In the genomic region with DNA sequence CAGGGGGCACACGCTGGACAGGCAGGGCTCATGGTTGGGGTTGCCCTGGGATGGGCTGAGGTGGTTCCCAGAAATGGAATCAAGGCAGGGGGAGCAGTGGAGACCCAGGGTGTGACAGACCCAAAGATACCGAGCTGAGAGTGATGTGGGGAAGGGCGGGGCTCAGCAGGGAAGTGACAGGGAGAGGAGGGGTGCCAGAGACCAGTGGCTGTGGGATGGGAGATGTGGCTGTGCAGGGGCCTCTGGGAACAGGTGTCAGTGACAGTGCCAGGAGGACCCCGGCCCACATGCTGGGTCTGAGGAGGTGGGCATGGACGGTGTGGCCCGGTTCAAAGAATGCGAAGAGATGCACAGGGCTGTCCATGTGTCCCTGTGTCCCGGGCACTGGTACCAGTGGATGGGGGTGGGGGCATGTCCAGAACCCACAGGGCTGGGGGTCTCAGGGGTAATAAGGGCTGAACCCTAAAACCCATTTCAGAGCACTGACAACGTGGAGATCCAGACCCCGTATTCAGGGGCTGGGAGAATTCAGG, we compare ENCODE assay signal across 10 cellular contexts. TPM values are rescaled to one million over a fixed set of nuclear protein-coding genes. Genes with fewer than 3 reads are reported as not detected.
DNase-seq lines count a peak whose midpoint lies in the region; ATAC-seq and TF ChIP-seq lines count a peak whose summit lies in the region.
"Had no signal": no experiment of that assay in that cellular context is flagged by ENCODE, and none has a peak within 500 bp of the region (broad histone marks: within the 10 kb centered on the region; RNA-seq: fewer than 3 reads in every experiment).

No MANE protein-coding gene starts in this region.

- peak overlapping the region; percentile 65 to 86 for H3K4me3 Mint-ChIP-seq in activated T-cell treated with anti-CD3 and anti-CD28 coated beads, Interleukin-2, amount 50 U/mL, for 72 hours
- H3K4me3 Mint-ChIP-seq in brain (peak overlapping the region; percentile 77 to 87 (median 84)), memory B cell (peak overlapping the region; percentile 83)

- TF ChIP-seq POLR2A in GM18505 (IDR thresholded peaks at IDR 0.05; ENCODE audit: borderline replicate concordance, extremely low read depth, insufficient read depth, insufficient read length) = no peak

- no peaks in the 10 kb centered on the region for H3K9me3 Mint-ChIP-seq in activated T-cell treated with anti-CD3 and anti-CD28 coated beads, Interleukin-2, amount 50 U/mL, for 72 hours
- H3K9me3 Mint-ChIP-seq in brain = no peaks in the 10 kb centered on the region
- no peaks in the 10 kb centered on the region for H3K9me3 Mint-ChIP-seq in memory B cell

- peak overlapping the region; percentile 59 for H3K4me3 ChIP-seq in upper lobe of right lung

- H3K36me3 Mint-ChIP-seq in activated T-cell treated with anti-CD3 and anti-CD28 coated beads, Interleukin-2, amount 50 U/mL, for 72 hours (ENCODE audit: insufficient read depth in 2 of 2) = no peaks in the 10 kb centered on the region
- H3K36me3 Mint-ChIP-seq in brain (no peaks in the 10 kb centered on the region), memory B cell (no peaks in the 10 kb centered on the region)

- no peaks in the 10 kb centered on the region for H3K9me3 ChIP-seq in upper lobe of right lung

- peaks cover 23% of the 10 kb centered on the region for H3K4me1 Mint-ChIP-seq in activated T-cell treated with anti-CD3 and anti-CD28 coated beads, Interleukin-2, amount 50 U/mL, for 72 hours (ENCODE audit: low read depth)
- H3K4me1 Mint-ChIP-seq in brain (peaks cover 47% of the 10 kb centered on the region), memory B cell (peaks cover 35% of the 10 kb centered on the region)

- H3K27ac ChIP-seq in upper lobe of right lung = no peak overlapping the region

- no peaks in the 10 kb centered on the region for H3K36me3 ChIP-seq in upper lobe of right lung

- H3K27me3 Mint-ChIP-seq in activated T-cell treated with anti-CD3 and anti-CD28 coated beads, Interleukin-2, amount 50 U/mL, for 72 hours (ENCODE audit: low read depth) = peaks cover 7% of the 10 kb centered on the region
- H3K27me3 Mint-ChIP-seq in brain = no peaks in the 10 kb centered on the region
- no peaks in the 10 kb centered on the region for H3K27me3 Mint-ChIP-seq in memory B cell

- TF ChIP-seq CTCF in brain (conservative IDR thresholded peaks at IDR 0.05) = no peak
- no peak for TF ChIP-seq CTCF in upper lobe of right lung (IDR thresholded peaks at IDR 0.05)

- intact Hi-C loops in upper lobe of right lung (cut with DNase I) = no loop called here

- ATAC-seq in activated T-cell treated with anti-CD3 and anti-CD28 coated beads, Interleukin-2, amount 50 U/mL, for 72 hours (replicated peaks in 1 of 2) = no peak
- ATAC-seq in memory B cell (ENCODE audit: low read depth) (no peak), upper lobe of right lung (no peak), GM18505 (IDR thresholded peaks at IDR 0.05; ENCODE audit: unreplicated experiment) (no peak), GM18498 (IDR thresholded peaks at IDR 0.05; ENCODE audit: unreplicated experiment) (no peak)

- H3K4me1 ChIP-seq in upper lobe of right lung = peaks cover 36% of the 10 kb centered on the region

- DNase-seq in activated T-cell treated with anti-CD3 and anti-CD28 coated beads, Interleukin-2, amount 50 U/mL, for 72 hours = no peak
- no peak for DNase-seq in activated T-cell treated with anti-CD3 and anti-CD28 coated beads, Interleukin-2, amount 50 U/mL, for 48 hours
- DNase-seq in memory B cell (ENCODE audit: low spot score in 2 of 2) (no peak), upper lobe of right lung (no peak), NCI-H128 (lab: John Stamatoyannopoulos, UW; ENCODE audit: unreplicated experiment) (no peak)

- H3K27me3 ChIP-seq in upper lobe of right lung = no peaks in the 10 kb centered on the region

- peak overlapping the region; percentile 62 for H3K27ac Mint-ChIP-seq in activated T-cell treated with anti-CD3 and anti-CD28 coated beads, Interleukin-2, amount 50 U/mL, for 72 hours
- H3K27ac Mint-ChIP-seq in brain = peak overlapping the region in 3 of 5 experiments; percentile 72 to 84 (median 77)
- no peak overlapping the region for H3K27ac Mint-ChIP-seq in memory B cell

RNA-seq across cellular contexts. Expression of gene CABLES2, which starts 1.0 kb away (rescaled TPM):
- 1 to 10 TPM; 7.1 to 8.3 TPM for total RNA-seq in activated T-cell treated with anti-CD3 and anti-CD28 coated beads, Interleukin-2, amount 50 U/mL, for 72 hours
- 12.0 TPM for polyA plus RNA-seq in brain (ENCODE audit: insufficient read depth, low read depth, low replicate concordance)
- 4.1 TPM for total RNA-seq in upper lobe of right lung

RNA-seq across cellular contexts. Expression of gene RPS21, which starts 19.1 kb away (rescaled TPM):
- total RNA-seq in activated T-cell treated with anti-CD3 and anti-CD28 coated beads, Interleukin-2, amount 50 U/mL, for 72 hours = 1,000 to 10,000 TPM; 2,573 to 2,599 TPM
- 5,928 TPM for polyA plus RNA-seq in brain (ENCODE audit: insufficient read depth, low read depth, low replicate concordance)
- total RNA-seq in upper lobe of right lung = 1,050 TPM

RNA-seq across cellular contexts. Expression of gene RBBP8NL, which starts 21.3 kb away (rescaled TPM):
- not detected for total RNA-seq in activated T-cell treated with anti-CD3 and anti-CD28 coated beads, Interleukin-2, amount 50 U/mL, for 72 hours
- 0.92 TPM for polyA plus RNA-seq in brain (ENCODE audit: insufficient read depth, low read depth, low replicate concordance)
- 0.64 TPM for total RNA-seq in upper lobe of right lung
- total RNA-seq: Daoy, sciatic nerve had no signal

RNA-seq across cellular contexts. Expression of gene LAMA5, which starts 38.9 kb away (rescaled TPM):
- under 1 TPM; 0.86 to 0.99 TPM for total RNA-seq in activated T-cell treated with anti-CD3 and anti-CD28 coated beads, Interleukin-2, amount 50 U/mL, for 72 hours
- 17.5 TPM for polyA plus RNA-seq in brain (ENCODE audit: insufficient read depth, low read depth, low replicate concordance)
- total RNA-seq in upper lobe of right lung = 279 TPM
